8 cellular contexts compared by ENCODE assay signal in genomic region chr17:50056961-50057330, GRCh38. TPM values are rescaled to one million over a fixed set of nuclear protein-coding genes. Genes with fewer than 3 reads are reported as not detected.
DNase-seq lines count a peak whose midpoint lies in the region; ATAC-seq and TF ChIP-seq lines count a peak whose summit lies in the region.

No MANE protein-coding gene starts in this region.

- peaks cover 61% of the 10 kb centered on the region for H3K79me2 ChIP-seq in HCT116 (ENCODE audit: insufficient read depth, low read length)

- H3K4me3 ChIP-seq in HCT116 (replicated peaks in 1 of 2; ENCODE audit: low read depth in 1 of 2, low read length in 2 of 2) (peak overlapping the region; percentile 82 to 88), lower leg skin (ENCODE audit: low read depth, poor library complexity, severe bottlenecking) (peak overlapping the region; percentile 47), vagina (peak overlapping the region; percentile 71 to 87)

- no peak overlapping the region for H2AFZ ChIP-seq in HCT116 (ENCODE audit: low read depth, low read length, poor library complexity, severe bottlenecking)

- ATAC-seq in HCT116 = no peak

- H3K27ac ChIP-seq in 22Rv1 (peak overlapping the region; percentile 93), HCT116 (ENCODE audit: low read depth, low read length) (peak overlapping the region; percentile 93), vagina (peak overlapping the region; percentile 84)

- no TSS peak for BruUV-seq in HCT116 (replicated peaks; lab: Mats Ljungman, UMichigan)
- no TSS peak for BruUV-seq in MCF 10A (replicated peaks; lab: Mats Ljungman, UMichigan)

- peaks cover 32% of the 10 kb centered on the region for H3K36me3 Mint-ChIP-seq in MCF 10A (ENCODE audit: insufficient read depth, unreplicated experiment)

- TF ChIP-seq RAD21 in HCT116 (IDR thresholded peaks at IDR 0.05; ENCODE audit: low read depth) = no peak

- H3K9me3 ChIP-seq in HCT116 (ENCODE audit: control insufficient read depth in 1 of 2, insufficient read depth in 1 of 2, low read depth in 1 of 2, low read length in 2 of 2) (no peaks in the 10 kb centered on the region), vagina (no peaks in the 10 kb centered on the region)

- CTCF ChIA-PET in HCT116 (lab: Charles Lee) = interaction anchor here (1.2 to 3.5 kb wide), 4 partner anchors 23 to 60 kb away, joined by 3 to 28 read pairs (median 8); partner anchors contain the start of gene PDK2
- CTCF ChIA-PET in MCF 10A (lab: Yijun Ruan, JAX) = interaction anchor here (0.7 to 7.1 kb wide), 11 partner anchors 8 to 122 kb away, joined by 3 to 72 read pairs (median 5); no protein-coding TSS in a partner anchor

- H3K36me3 ChIP-seq in HCT116 (ENCODE audit: control insufficient read depth in 1 of 2, insufficient read depth in 2 of 2, low read length in 2 of 2) (peaks cover 0 to 12% of the 10 kb centered on the region in 2 experiments; a peak in 1 of 4 replicates), vagina (no peaks in the 10 kb centered on the region)

- 16% methylated on average over 12 to 15 of the region's 15 CpGs for WGBS in lower leg skin, 2 donors

- H3K27me3 ChIP-seq in HCT116 (ENCODE audit: insufficient read depth, low read length) (no peaks in the 10 kb centered on the region), vagina (no peaks in the 10 kb centered on the region)

- TF ChIP-seq CTCF in 22Rv1 (IDR thresholded peaks at IDR 0.05) (no peak), HCT116 (IDR thresholded peaks at IDR 0.05 in 2 of 3, conservative IDR thresholded peaks at IDR 0.05 in 1 of 3; ENCODE audit: borderline replicate concordance in 1 of 3, insufficient read depth in 1 of 3, low read depth in 2 of 3, low read length in 2 of 3) (no peak), MCF 10A (IDR thresholded peaks at IDR 0.05; ENCODE audit: unreplicated experiment) (no peak), lower leg skin (IDR thresholded peaks at IDR 0.05) (no peak), vagina (IDR thresholded peaks at IDR 0.05) (no peak)

- H3K4me2 ChIP-seq in HCT116 (ENCODE audit: low read length) = peak overlapping the region; percentile 87

- POLR2A ChIA-PET in HCT116 (lab: Charles Lee) (interaction anchor here (0.8 to 6.8 kb wide), 6 partner anchors 10 to 59 kb away, joined by 3 to 99 read pairs (median 6); no protein-coding TSS in a partner anchor), MCF 10A (lab: Yijun Ruan, JAX) (interaction anchor here (0.9 to 8.2 kb wide), 15 partner anchors 9 to 121 kb away, joined by 3 to 329 read pairs (median 9); partner anchors contain the start of gene PDK2)

- H3K27ac Mint-ChIP-seq in MCF 10A (ENCODE audit: low read depth, unreplicated experiment) = peak overlapping the region; percentile 95

- H3K4me1 Mint-ChIP-seq in MCF 10A (ENCODE audit: insufficient read depth, unreplicated experiment) = peaks cover 64% of the 10 kb centered on the region

- peak overlapping the region; percentile 82 for H3K9ac ChIP-seq in HCT116 (ENCODE audit: low read length)

- H3K4me1 ChIP-seq in HCT116 (ENCODE audit: control insufficient read depth in 1 of 2, insufficient read depth in 2 of 2, low read length in 2 of 2) = peaks cover 77 to 86% of the 10 kb centered on the region in 2 experiments
- peaks cover 77% of the 10 kb centered on the region for H3K4me1 ChIP-seq in vagina

- H4K20me1 ChIP-seq in HCT116 (ENCODE audit: insufficient read depth) = no peaks in the 10 kb centered on the region

- intact Hi-C loops in HCT116 (cut with micrococcal nuclease) (no loop called here), MCF 10A (cut with micrococcal nuclease) (no loop called here), lower leg skin (cut with DNase I; ENCODE audit: low total_unique reads) (no loop called here), vagina (cut with DNase I) (no loop called here)

- H3K4me3 Mint-ChIP-seq in MCF 10A (ENCODE audit: unreplicated experiment) = peak overlapping the region; percentile 80

- H3K27me3 Mint-ChIP-seq in MCF 10A (ENCODE audit: insufficient read depth, unreplicated experiment) = no peaks in the 10 kb centered on the region

- no peaks in the 10 kb centered on the region for H3K9me2 ChIP-seq in HCT116 (ENCODE audit: insufficient read depth)

- no peaks in the 10 kb centered on the region for H3K9me3 Mint-ChIP-seq in MCF 10A (ENCODE audit: unreplicated experiment)

- TF ChIP-seq POLR2A in HCT116 (IDR thresholded peaks at IDR 0.05; ENCODE audit: borderline replicate concordance, extremely low read depth, insufficient read depth, insufficient read length) = no peak
- TF ChIP-seq POLR2A in lower leg skin (IDR thresholded peaks at IDR 0.05) = no peak
- no peak for TF ChIP-seq POLR2A in vagina (IDR thresholded peaks at IDR 0.05)

- RAD21 ChIA-PET in HCT116 (lab: Charles Lee; ENCODE audit: low non-redundant PET in 1 of 2, low total read pairs in 2 of 2, uncharacterized antibody in 2 of 2, unreplicated experiment in 2 of 2) = interaction anchor here in 1 of 2 experiments (1.0 to 1.9 kb wide), 2 partner anchors 10 to 29 kb away, joined by 3 to 5 read pairs; no protein-coding TSS in a partner anchor

- DNase-seq in HCT116 (ENCODE audit: low read depth, low spot score) (no peak), MCF 10A (ENCODE audit: unreplicated experiment) (peak; percentile 57), lower leg skin (ENCODE audit: low spot score in 2 of 2) (no peak), vagina (ENCODE audit: extremely low spot score in 2 of 2) (no peak), HuH-7.5 (ENCODE audit: low spot score) (no peak), KG1 (lab: John Stamatoyannopoulos, UW) (no peak), NCI-H2107 (lab: John Stamatoyannopoulos, UW) (no peak)

TF ChIP-seq in HCT116, 20 proteins besides CTCF, POLR2A, EP300 and RAD21:
- TF ChIP-seq ELF1 (IDR thresholded peaks at IDR 0.05; ENCODE audit: borderline replicate concordance, low read depth) (no peak), POLR2AphosphoS5 (IDR thresholded peaks at IDR 0.05; ENCODE audit: low read depth, low read length) (peak; percentile 20)

RNA-seq across cellular contexts. Expression of gene ITGA3, which starts 1.0 kb away (rescaled TPM):
- 392 TPM for total RNA-seq in HCT116 (2021; ENCODE audit: unreplicated experiment)
- polyA plus RNA-seq in HCT116 (2012) = 522 and 560 TPM in 2 replicates
- 588 and 717 TPM in 2 replicates for total RNA-seq in MCF 10A (2022)
- 100 to 1,000 TPM in 3 of 4 donors, 10 to 100 TPM in 1; 99.7 to 148 (median 121) TPM for total RNA-seq in lower leg skin
- 50.8 TPM for total RNA-seq in vagina

RNA-seq across cellular contexts. Expression of gene PDK2, which starts 38.2 kb away (rescaled TPM):
- total RNA-seq in HCT116 (2021; ENCODE audit: unreplicated experiment) (39.1 TPM), MCF 10A (2022) (9.9 and 11.2 TPM in 2 replicates), lower leg skin (10 to 100 TPM; 35.6 to 86.6 (median 57.0) TPM), vagina (44.4 TPM)
- polyA plus RNA-seq in HCT116 (2012) = 62.1 and 68.9 TPM in 2 replicates
